10 cellular contexts compared by ENCODE assay signal in genomic region chr11:3037945-3038271, GRCh38. TPM values are rescaled to one million over a fixed set of nuclear protein-coding genes. Genes with fewer than 3 reads are reported as not detected.
DNase-seq lines count a peak whose midpoint lies in the region; ATAC-seq and TF ChIP-seq lines count a peak whose summit lies in the region.
"Had no signal": no experiment of that assay in that cellular context is flagged by ENCODE, and none has a peak within 500 bp of the region (broad histone marks: within the 10 kb centered on the region; RNA-seq: fewer than 3 reads in every experiment).

No MANE protein-coding gene starts in this region.

- H3K9ac ChIP-seq in adipocyte (ENCODE audit: low read length) (peak overlapping the region; percentile 21), endodermal cell (ENCODE audit: extremely low read depth, low read length, poor library complexity, severe bottlenecking) (no peak overlapping the region)

- no peaks in the 10 kb centered on the region for H3K9me3 ChIP-seq in adipocyte (ENCODE audit: control insufficient read depth, low read length)
- H3K9me3 ChIP-seq in osteoblast (ENCODE audit: low read depth, low read length) = no peaks in the 10 kb centered on the region
- H3K9me3 ChIP-seq in spleen = no peaks in the 10 kb centered on the region
- H3K9me3 ChIP-seq in endodermal cell (ENCODE audit: control insufficient read depth, low read length) = no peaks in the 10 kb centered on the region
- H3K9me3 ChIP-seq: SJSA1 had no signal

- peaks cover 46% of the 10 kb centered on the region for H3K36me3 Mint-ChIP-seq in activated CD8-positive, alpha-beta memory T cell treated with anti-CD3 and anti-CD28 coated beads, Interleukin-2, amount 10 ng/mL, durations not matched to agents 7 days and 5 days
- H3K36me3 Mint-ChIP-seq in endodermal cell (ENCODE audit: low read depth) = peaks cover 67% of the 10 kb centered on the region

- H3K36me3 ChIP-seq in adipocyte (ENCODE audit: control insufficient read depth, insufficient read depth, low read length, severe bottlenecking) (peaks cover 87% of the 10 kb centered on the region), osteoblast (ENCODE audit: insufficient read depth, low read length) (peaks cover 83% of the 10 kb centered on the region), spleen (peaks cover 0 to 98% (median 70%) of the 10 kb centered on the region in 6 donors), endodermal cell (ENCODE audit: control insufficient read depth, insufficient read depth, low read length) (peaks cover 79% of the 10 kb centered on the region)

- H3K4me3 ChIP-seq in adipocyte (ENCODE audit: low read length) (no peak overlapping the region), osteoblast (ENCODE audit: insufficient read depth, low read length) (no peak overlapping the region), spleen (no peak overlapping the region), endodermal cell (ENCODE audit: low read length) (no peak overlapping the region)
- H3K4me3 ChIP-seq: SJSA1 had no signal

- intact Hi-C loops in spleen (cut with DNase I; ENCODE audit: low total_unique reads) = loop anchor here (5.0 kb wide), 2 partner anchors 54 to 179 kb away; partner anchors contain the start of gene MRGPRG

- peaks cover 44% of the 10 kb centered on the region for H3K79me2 ChIP-seq in osteoblast (ENCODE audit: insufficient read depth, low read length)

- H3K27me3 ChIP-seq in adipocyte (replicated peaks; ENCODE audit: control insufficient read depth, insufficient read depth, low read length) (no peaks in the 10 kb centered on the region), osteoblast (ENCODE audit: insufficient read depth, low read length) (no peaks in the 10 kb centered on the region), spleen (replicated peaks in 1 of 7) (no peaks in the 10 kb centered on the region), endodermal cell (ENCODE audit: control insufficient read depth, insufficient read depth, low read length, poor library complexity, severe bottlenecking) (no peaks in the 10 kb centered on the region)
- H3K27me3 ChIP-seq: SJSA1 had no signal

- H4K20me1 ChIP-seq in osteoblast (ENCODE audit: insufficient read depth, low read length) = peaks cover 29% of the 10 kb centered on the region

- H3K27me3 Mint-ChIP-seq in activated CD8-positive, alpha-beta memory T cell treated with anti-CD3 and anti-CD28 coated beads, Interleukin-2, amount 10 ng/mL, durations not matched to agents 7 days and 5 days = no peaks in the 10 kb centered on the region
- H3K27me3 Mint-ChIP-seq in endodermal cell (ENCODE audit: insufficient read depth) = no peaks in the 10 kb centered on the region

- peaks cover 24% of the 10 kb centered on the region for H3K4me1 ChIP-seq in adipocyte (ENCODE audit: control insufficient read depth, insufficient read depth, low read length)
- peaks cover 2% of the 10 kb centered on the region for H3K4me1 ChIP-seq in osteoblast (ENCODE audit: insufficient read depth, low read length)
- peaks cover 10 to 38% (median 30%) of the 10 kb centered on the region in 6 donors for H3K4me1 ChIP-seq in spleen
- H3K4me1 ChIP-seq in endodermal cell (ENCODE audit: control insufficient read depth, insufficient read depth, low read length) = no peaks in the 10 kb centered on the region
- H3K4me1 ChIP-seq: SJSA1 had no signal

- H3K4me2 ChIP-seq in osteoblast (ENCODE audit: insufficient read depth, low read length) = no peak overlapping the region

- H3K27ac ChIP-seq in osteoblast (ENCODE audit: low read depth, low read length) (no peak overlapping the region), spleen (peak overlapping the region in 2 of 8 donors; percentile 53 to 54), endodermal cell (ENCODE audit: low read depth, low read length) (no peak overlapping the region)
- H3K27ac ChIP-seq: SJSA1 had no signal

- TF ChIP-seq CTCF in osteoblast (IDR thresholded peaks at IDR 0.05; ENCODE audit: extremely low read depth, low read depth, low read length) (no peak), spleen (IDR thresholded peaks at IDR 0.05 in 8 of 11, conservative IDR thresholded peaks at IDR 0.05 in 3 of 11) (no peak), endodermal cell (conservative IDR thresholded peaks at IDR 0.05) (no peak)

- H3K27ac Mint-ChIP-seq in activated CD8-positive, alpha-beta memory T cell treated with anti-CD3 and anti-CD28 coated beads, Interleukin-2, amount 10 ng/mL, durations not matched to agents 7 days and 5 days = peak overlapping the region; percentile 49
- no peak overlapping the region for H3K27ac Mint-ChIP-seq in endodermal cell

- DNase-seq in activated CD8-positive, alpha-beta memory T cell treated with anti-CD3 and anti-CD28 coated beads, Interleukin-2, amount 10 ng/mL, durations not matched to agents 7 days and 5 days = no peak
- no peak for DNase-seq in activated CD8-positive, alpha-beta memory T cell treated with anti-CD3 and anti-CD28 coated beads for 24 hours
- DNase-seq in NCI-H524 (lab: John Stamatoyannopoulos, UW) (peak; percentile 30 to 86), adipocyte (ENCODE audit: low read depth) (no peak), osteoblast (ENCODE audit: insufficient read length, low spot score, missing footprints) (peak; percentile 35), spleen (no peak), endodermal cell (no peak)

- H3K4me3 Mint-ChIP-seq in activated CD8-positive, alpha-beta memory T cell treated with anti-CD3 and anti-CD28 coated beads, Interleukin-2, amount 10 ng/mL, durations not matched to agents 7 days and 5 days = no peak overlapping the region
- H3K4me3 Mint-ChIP-seq in endodermal cell = no peak overlapping the region
- H3K4me3 Mint-ChIP-seq: HFFc6 had no signal

- H3K4me1 Mint-ChIP-seq in activated CD8-positive, alpha-beta memory T cell treated with anti-CD3 and anti-CD28 coated beads, Interleukin-2, amount 10 ng/mL, durations not matched to agents 7 days and 5 days = peaks cover 33% of the 10 kb centered on the region
- no peaks in the 10 kb centered on the region for H3K4me1 Mint-ChIP-seq in endodermal cell

- no peak for TF ChIP-seq POLR2A in spleen (IDR thresholded peaks at IDR 0.05)

- no peaks in the 10 kb centered on the region for H3K9me3 Mint-ChIP-seq in activated CD8-positive, alpha-beta memory T cell treated with anti-CD3 and anti-CD28 coated beads, Interleukin-2, amount 10 ng/mL, durations not matched to agents 7 days and 5 days (ENCODE audit: low read depth)
- H3K9me3 Mint-ChIP-seq in endodermal cell = no peaks in the 10 kb centered on the region
- H3K9me3 Mint-ChIP-seq: HFFc6 had no signal

- WGBS in spleen, 5 donors = 84 to 91% (median 87%) methylated on average over 8 to 12 of the region's 12 CpGs
- WGBS in endodermal cell (ENCODE audit: insufficient coverage in 1 of 2, insufficient read length in 1 of 2), 2 experiments = 93 to 95% methylated on average over 11 to 12 of the region's 12 CpGs

- H2AFZ ChIP-seq in osteoblast (ENCODE audit: low read length) = no peak overlapping the region

- ATAC-seq in activated CD8-positive, alpha-beta memory T cell treated with anti-CD3 and anti-CD28 coated beads, Interleukin-2, amount 10 ng/mL, durations not matched to agents 7 days and 5 days = no peak
- ATAC-seq in GM21390 (IDR thresholded peaks at IDR 0.05; ENCODE audit: unreplicated experiment) = no peak

- CTCF ChIA-PET in activated CD8-positive, alpha-beta memory T cell treated with anti-CD3 and anti-CD28 coated beads, Interleukin-2, amount 10 ng/mL, durations not matched to agents 7 days and 5 days (lab: Charles Lee) = interaction anchor here (0.5 to 4.4 kb wide), 20 partner anchors 12 to 505 kb away, joined by 3 to 58 read pairs (median 3); partner anchors contain the start of gene CARS1

RNA-seq across cellular contexts. Expression of gene CARS1, which starts 19.3 kb away (rescaled TPM):
- total RNA-seq in activated CD8-positive, alpha-beta memory T cell treated with anti-CD3 and anti-CD28 coated beads, Interleukin-2, amount 10 ng/mL, durations not matched to agents 7 days and 5 days = 100 to 1,000 TPM; 109 to 119 TPM
- total RNA-seq in osteoblast (99.3 and 106 TPM in 2 replicates), spleen (10 to 100 TPM; 32.7 to 64.9 (median 39.0) TPM), endodermal cell (10 to 100 TPM; 48.0 to 52.8 TPM)
- 10 to 100 TPM; 18.6 to 27.5 (median 24.0) TPM for polyA plus RNA-seq in spleen
- polyA plus RNA-seq in endodermal cell (2013, experiment 1 of 2) = 59.6 TPM
- polyA plus RNA-seq in endodermal cell (2013, experiment 2 of 2) = 35.9 TPM

RNA-seq across cellular contexts. Expression of gene NAP1L4, which starts 45.8 kb away (rescaled TPM):
- 100 to 1,000 TPM; 347 to 389 TPM for total RNA-seq in activated CD8-positive, alpha-beta memory T cell treated with anti-CD3 and anti-CD28 coated beads, Interleukin-2, amount 10 ng/mL, durations not matched to agents 7 days and 5 days
- total RNA-seq in osteoblast (72.0 and 87.8 TPM in 2 replicates), spleen (100 to 1,000 TPM in 6 of 7 donors, 10 to 100 TPM in 1; 87.5 to 137 (median 131) TPM), endodermal cell (100 to 1,000 TPM; 198 to 206 TPM)
- polyA plus RNA-seq in spleen = 100 to 1,000 TPM in 1 of 3 donors, 10 to 100 TPM in 2; 79.5 to 104 (median 90.6) TPM
- polyA plus RNA-seq in endodermal cell (2013, experiment 1 of 2) = 171 TPM
- polyA plus RNA-seq in endodermal cell (2013, experiment 2 of 2) = 165 TPM

Comparison
In these comparisons a context has a peak if more than half of its experiments do, and no peak if none do; other contexts are left out.
1. DNase-seq: peak in NCI-H524 (2 of 2) and osteoblast (single experiment); none in activated CD8-positive, alpha-beta memory T cell treated with anti-CD3 and anti-CD28 coated beads, Interleukin-2, amount 10 ng/mL, durations not matched to agents 7 days and 5 days (single experiment), activated CD8-positive, alpha-beta memory T cell treated with anti-CD3 and anti-CD28 coated beads for 24 hours (single experiment), adipocyte (single experiment), spleen (single experiment) and endodermal cell (single experiment).